In the genomic region with DNA sequence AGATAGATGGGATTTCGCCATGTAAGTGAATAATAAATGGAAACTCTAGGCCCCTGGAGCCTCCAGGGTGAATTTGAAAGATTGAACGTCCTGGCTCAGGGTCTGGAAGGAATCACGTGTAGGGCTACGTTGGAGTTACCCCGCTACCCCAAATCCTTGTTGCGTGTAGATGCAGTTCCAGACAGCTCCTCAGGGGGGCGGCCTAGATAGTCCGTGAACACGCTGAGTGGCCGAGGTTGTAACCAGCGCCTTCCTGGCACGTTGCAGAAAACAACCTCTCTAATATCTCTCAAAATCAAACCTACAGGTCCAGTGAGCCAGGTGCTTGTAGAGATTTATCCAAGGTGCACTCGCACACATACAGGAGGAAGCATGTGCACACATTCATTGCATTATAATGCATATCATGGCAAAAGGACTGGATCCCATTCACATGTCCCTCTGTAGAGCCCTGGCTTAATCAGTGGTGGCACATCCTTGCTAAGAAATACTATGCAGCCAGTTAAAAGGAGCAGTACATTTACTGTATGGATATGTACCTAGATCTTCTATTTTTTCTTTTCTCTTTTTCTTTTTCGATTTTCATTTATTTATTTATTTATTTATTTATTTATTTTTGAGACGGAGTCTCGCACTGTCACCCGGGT, we compare ENCODE assay signal across 1 cellular context.
TF ChIP-seq lines count a peak whose summit lies in the region.

No MANE protein-coding gene starts in this region.

TF ChIP-seq in GM12878, 131 proteins besides CTCF, POLR2A, EP300 and RAD21 (continued from another document):
- TF ChIP-seq, protein P1, sequence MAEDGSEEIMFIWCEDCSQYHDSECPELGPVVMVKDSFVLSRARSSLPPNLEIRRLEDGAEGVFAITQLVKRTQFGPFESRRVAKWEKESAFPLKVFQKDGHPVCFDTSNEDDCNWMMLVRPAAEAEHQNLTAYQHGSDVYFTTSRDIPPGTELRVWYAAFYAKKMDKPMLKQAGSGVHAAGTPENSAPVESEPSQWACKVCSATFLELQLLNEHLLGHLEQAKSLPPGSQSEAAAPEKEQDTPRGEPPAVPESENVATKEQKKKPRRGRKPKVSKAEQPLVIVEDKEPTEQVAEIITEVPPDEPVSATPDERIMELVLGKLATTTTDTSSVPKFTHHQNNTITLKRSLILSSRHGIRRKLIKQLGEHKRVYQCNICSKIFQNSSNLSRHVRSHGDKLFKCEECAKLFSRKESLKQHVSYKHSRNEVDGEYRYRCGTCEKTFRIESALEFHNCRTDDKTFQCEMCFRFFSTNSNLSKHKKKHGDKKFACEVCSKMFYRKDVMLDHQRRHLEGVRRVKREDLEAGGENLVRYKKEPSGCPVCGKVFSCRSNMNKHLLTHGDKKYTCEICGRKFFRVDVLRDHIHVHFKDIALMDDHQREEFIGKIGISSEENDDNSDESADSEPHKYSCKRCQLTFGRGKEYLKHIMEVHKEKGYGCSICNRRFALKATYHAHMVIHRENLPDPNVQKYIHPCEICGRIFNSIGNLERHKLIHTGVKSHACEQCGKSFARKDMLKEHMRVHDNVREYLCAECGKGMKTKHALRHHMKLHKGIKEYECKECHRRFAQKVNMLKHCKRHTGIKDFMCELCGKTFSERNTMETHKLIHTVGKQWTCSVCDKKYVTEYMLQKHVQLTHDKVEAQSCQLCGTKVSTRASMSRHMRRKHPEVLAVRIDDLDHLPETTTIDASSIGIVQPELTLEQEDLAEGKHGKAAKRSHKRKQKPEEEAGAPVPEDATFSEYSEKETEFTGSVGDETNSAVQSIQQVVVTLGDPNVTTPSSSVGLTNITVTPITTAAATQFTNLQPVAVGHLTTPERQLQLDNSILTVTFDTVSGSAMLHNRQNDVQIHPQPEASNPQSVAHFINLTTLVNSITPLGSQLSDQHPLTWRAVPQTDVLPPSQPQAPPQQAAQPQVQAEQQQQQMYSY (CRISPR knock-in tag; IDR thresholded peaks at IDR 0.05) = no peak
- TF ChIP-seq HDAC2 (IDR thresholded peaks at IDR 0.05) (no peak), MXI1 (IDR thresholded peaks at IDR 0.05; ENCODE audit: low read depth, low read length) (no peak), EZH2 (IDR thresholded peaks at IDR 0.05; ENCODE audit: borderline replicate concordance, control insufficient read depth, low read depth, low read length) (no peak), SP1 (IDR thresholded peaks at IDR 0.05; ENCODE audit: low read depth, low read length) (no peak), MYC (IDR thresholded peaks at IDR 0.05; ENCODE audit: insufficient read depth, insufficient read length, insufficient replicate concordance, low read length, severe bottlenecking) (peak; percentile 27), SRF (IDR thresholded peaks at IDR 0.05; ENCODE audit: low read depth in 2 of 2, low read length in 2 of 2) (no peak), PML (IDR thresholded peaks at IDR 0.05; ENCODE audit: low read length) (no peak), ZNF24 (IDR thresholded peaks at IDR 0.05) (no peak)
- TF ChIP-seq, protein P2, sequence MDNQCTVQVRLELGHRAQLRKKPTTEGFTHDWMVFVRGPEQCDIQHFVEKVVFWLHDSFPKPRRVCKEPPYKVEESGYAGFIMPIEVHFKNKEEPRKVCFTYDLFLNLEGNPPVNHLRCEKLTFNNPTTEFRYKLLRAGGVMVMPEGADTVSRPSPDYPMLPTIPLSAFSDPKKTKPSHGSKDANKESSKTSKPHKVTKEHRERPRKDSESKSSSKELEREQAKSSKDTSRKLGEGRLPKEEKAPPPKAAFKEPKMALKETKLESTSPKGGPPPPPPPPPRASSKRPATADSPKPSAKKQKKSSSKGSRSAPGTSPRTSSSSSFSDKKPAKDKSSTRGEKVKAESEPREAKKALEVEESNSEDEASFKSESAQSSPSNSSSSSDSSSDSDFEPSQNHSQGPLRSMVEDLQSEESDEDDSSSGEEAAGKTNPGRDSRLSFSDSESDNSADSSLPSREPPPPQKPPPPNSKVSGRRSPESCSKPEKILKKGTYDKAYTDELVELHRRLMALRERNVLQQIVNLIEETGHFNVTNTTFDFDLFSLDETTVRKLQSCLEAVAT (IDR thresholded peaks at IDR 0.05) = 0 out of 2 replicates have a peak, but pooled peaks have one; percentile 43
- TF ChIP-seq, protein P3, sequence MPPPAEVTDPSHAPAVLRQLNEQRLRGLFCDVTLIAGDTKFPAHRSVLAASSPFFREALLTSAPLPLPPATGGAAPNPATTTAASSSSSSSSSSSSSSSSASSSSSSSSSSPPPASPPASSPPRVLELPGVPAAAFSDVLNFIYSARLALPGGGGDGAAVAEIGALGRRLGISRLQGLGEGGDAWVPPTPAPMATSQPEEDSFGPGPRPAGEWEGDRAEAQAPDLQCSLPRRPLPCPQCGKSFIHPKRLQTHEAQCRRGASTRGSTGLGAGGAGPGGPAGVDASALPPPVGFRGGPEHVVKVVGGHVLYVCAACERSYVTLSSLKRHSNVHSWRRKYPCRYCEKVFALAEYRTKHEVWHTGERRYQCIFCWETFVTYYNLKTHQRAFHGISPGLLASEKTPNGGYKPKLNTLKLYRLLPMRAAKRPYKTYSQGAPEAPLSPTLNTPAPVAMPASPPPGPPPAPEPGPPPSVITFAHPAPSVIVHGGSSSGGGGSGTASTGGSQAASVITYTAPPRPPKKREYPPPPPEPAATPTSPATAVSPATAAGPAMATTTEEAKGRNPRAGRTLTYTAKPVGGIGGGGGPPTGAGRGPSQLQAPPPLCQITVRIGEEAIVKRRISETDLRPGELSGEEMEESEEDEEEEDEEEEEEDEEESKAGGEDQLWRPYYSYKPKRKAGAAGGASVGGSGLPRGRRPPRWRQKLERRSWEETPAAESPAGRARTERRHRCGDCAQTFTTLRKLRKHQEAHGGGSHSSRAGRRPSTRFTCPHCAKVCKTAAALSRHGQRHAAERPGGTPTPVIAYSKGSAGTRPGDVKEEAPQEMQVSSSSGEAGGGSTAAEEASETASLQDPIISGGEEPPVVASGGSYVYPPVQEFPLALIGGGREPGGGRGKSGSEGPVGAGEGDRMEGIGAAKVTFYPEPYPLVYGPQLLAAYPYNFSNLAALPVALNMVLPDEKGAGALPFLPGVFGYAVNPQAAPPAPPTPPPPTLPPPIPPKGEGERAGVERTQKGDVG (CRISPR knock-in tag; IDR thresholded peaks at IDR 0.05) = no peak
- TF ChIP-seq, protein P4, sequence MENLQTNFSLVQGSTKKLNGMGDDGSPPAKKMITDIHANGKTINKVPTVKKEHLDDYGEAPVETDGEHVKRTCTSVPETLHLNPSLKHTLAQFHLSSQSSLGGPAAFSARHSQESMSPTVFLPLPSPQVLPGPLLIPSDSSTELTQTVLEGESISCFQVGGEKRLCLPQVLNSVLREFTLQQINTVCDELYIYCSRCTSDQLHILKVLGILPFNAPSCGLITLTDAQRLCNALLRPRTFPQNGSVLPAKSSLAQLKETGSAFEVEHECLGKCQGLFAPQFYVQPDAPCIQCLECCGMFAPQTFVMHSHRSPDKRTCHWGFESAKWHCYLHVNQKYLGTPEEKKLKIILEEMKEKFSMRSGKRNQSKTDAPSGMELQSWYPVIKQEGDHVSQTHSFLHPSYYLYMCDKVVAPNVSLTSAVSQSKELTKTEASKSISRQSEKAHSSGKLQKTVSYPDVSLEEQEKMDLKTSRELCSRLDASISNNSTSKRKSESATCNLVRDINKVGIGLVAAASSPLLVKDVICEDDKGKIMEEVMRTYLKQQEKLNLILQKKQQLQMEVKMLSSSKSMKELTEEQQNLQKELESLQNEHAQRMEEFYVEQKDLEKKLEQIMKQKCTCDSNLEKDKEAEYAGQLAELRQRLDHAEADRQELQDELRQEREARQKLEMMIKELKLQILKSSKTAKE (IDR thresholded peaks at IDR 0.05; ENCODE audit: low read depth, poor library complexity, severe bottlenecking) = no peak
- TF ChIP-seq, protein P5, sequence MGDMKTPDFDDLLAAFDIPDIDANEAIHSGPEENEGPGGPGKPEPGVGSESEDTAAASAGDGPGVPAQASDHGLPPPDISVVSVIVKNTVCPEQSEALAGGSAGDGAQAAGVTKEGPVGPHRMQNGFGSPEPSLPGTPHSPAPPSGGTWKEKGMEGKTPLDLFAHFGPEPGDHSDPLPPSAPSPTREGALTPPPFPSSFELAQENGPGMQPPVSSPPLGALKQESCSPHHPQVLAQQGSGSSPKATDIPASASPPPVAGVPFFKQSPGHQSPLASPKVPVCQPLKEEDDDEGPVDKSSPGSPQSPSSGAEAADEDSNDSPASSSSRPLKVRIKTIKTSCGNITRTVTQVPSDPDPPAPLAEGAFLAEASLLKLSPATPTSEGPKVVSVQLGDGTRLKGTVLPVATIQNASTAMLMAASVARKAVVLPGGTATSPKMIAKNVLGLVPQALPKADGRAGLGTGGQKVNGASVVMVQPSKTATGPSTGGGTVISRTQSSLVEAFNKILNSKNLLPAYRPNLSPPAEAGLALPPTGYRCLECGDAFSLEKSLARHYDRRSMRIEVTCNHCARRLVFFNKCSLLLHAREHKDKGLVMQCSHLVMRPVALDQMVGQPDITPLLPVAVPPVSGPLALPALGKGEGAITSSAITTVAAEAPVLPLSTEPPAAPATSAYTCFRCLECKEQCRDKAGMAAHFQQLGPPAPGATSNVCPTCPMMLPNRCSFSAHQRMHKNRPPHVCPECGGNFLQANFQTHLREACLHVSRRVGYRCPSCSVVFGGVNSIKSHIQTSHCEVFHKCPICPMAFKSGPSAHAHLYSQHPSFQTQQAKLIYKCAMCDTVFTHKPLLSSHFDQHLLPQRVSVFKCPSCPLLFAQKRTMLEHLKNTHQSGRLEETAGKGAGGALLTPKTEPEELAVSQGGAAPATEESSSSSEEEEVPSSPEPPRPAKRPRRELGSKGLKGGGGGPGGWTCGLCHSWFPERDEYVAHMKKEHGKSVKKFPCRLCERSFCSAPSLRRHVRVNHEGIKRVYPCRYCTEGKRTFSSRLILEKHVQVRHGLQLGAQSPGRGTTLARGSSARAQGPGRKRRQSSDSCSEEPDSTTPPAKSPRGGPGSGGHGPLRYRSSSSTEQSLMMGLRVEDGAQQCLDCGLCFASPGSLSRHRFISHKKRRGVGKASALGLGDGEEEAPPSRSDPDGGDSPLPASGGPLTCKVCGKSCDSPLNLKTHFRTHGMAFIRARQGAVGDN (IDR thresholded peaks at IDR 0.05) = no peak
- TF ChIP-seq, protein P6, sequence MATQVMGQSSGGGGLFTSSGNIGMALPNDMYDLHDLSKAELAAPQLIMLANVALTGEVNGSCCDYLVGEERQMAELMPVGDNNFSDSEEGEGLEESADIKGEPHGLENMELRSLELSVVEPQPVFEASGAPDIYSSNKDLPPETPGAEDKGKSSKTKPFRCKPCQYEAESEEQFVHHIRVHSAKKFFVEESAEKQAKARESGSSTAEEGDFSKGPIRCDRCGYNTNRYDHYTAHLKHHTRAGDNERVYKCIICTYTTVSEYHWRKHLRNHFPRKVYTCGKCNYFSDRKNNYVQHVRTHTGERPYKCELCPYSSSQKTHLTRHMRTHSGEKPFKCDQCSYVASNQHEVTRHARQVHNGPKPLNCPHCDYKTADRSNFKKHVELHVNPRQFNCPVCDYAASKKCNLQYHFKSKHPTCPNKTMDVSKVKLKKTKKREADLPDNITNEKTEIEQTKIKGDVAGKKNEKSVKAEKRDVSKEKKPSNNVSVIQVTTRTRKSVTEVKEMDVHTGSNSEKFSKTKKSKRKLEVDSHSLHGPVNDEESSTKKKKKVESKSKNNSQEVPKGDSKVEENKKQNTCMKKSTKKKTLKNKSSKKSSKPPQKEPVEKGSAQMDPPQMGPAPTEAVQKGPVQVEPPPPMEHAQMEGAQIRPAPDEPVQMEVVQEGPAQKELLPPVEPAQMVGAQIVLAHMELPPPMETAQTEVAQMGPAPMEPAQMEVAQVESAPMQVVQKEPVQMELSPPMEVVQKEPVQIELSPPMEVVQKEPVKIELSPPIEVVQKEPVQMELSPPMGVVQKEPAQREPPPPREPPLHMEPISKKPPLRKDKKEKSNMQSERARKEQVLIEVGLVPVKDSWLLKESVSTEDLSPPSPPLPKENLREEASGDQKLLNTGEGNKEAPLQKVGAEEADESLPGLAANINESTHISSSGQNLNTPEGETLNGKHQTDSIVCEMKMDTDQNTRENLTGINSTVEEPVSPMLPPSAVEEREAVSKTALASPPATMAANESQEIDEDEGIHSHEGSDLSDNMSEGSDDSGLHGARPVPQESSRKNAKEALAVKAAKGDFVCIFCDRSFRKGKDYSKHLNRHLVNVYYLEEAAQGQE (IDR thresholded peaks at IDR 0.05; ENCODE audit: low read depth, low read length) = no peak
- TF ChIP-seq, protein P7, sequence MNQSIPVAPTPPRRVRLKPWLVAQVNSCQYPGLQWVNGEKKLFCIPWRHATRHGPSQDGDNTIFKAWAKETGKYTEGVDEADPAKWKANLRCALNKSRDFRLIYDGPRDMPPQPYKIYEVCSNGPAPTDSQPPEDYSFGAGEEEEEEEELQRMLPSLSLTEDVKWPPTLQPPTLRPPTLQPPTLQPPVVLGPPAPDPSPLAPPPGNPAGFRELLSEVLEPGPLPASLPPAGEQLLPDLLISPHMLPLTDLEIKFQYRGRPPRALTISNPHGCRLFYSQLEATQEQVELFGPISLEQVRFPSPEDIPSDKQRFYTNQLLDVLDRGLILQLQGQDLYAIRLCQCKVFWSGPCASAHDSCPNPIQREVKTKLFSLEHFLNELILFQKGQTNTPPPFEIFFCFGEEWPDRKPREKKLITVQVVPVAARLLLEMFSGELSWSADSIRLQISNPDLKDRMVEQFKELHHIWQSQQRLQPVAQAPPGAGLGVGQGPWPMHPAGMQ (IDR thresholded peaks at IDR 0.05; ENCODE audit: borderline replicate concordance) = no peak
- TF ChIP-seq, protein P8, sequence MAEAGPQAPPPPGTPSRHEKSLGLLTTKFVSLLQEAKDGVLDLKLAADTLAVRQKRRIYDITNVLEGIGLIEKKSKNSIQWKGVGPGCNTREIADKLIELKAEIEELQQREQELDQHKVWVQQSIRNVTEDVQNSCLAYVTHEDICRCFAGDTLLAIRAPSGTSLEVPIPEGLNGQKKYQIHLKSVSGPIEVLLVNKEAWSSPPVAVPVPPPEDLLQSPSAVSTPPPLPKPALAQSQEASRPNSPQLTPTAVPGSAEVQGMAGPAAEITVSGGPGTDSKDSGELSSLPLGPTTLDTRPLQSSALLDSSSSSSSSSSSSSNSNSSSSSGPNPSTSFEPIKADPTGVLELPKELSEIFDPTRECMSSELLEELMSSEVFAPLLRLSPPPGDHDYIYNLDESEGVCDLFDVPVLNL (IDR thresholded peaks at IDR 0.05; ENCODE audit: low read depth, low read length) = no peak
